In the genomic region with DNA sequence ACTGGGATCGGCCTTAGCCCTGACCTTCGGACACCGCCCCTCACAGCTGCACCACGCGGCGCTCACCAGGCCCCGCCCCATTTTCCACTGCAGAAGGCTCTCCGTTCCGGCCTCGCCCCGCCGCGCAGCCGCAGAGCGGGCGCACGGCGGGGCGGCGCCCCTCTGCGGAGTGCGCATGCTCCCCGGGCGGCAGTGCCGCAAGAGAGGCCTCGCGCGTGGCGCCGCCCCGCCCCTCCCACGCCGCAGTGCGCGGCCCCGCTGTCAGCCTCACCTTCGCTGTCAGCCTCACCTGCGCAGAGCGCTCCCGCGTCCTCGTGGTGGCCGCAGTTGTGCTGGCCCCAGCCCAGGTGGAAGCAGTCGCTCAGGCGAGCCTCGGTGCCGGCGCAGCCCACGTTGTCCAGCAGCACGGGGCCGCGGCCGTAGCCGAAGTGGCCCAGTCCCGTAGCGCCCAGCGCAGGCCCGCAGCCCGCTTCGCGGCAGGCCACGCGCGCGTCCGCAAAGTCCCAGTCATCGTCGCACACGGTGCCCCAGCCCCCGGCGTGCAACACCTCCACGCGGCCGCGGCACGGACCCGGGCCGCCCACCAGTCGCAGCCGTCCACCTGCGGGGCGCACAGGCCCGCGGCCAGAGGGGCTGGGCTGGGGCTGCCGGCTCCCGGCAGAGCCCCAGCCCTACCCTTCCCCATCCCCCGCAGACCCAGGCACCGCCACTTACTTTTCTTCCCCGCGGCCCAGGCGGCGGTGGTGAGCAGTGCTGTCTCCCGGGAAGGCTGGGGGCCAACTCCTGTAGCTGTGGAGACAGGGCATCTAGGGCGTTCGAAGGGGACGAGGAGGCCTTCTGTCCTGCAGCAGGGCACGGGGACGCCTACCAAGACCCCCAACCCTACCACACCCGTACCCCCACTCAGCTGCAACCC, we compare ENCODE assay signal across 8 cellular contexts. TPM values are rescaled to one million over a fixed set of nuclear protein-coding genes. Genes with fewer than 3 reads are reported as not detected.
DNase-seq lines count a peak whose midpoint lies in the region; ATAC-seq and TF ChIP-seq lines count a peak whose summit lies in the region.

No MANE protein-coding gene starts in this region.

- H3K4me3 Mint-ChIP-seq in chondrocyte (ENCODE audit: unreplicated experiment), result peak overlapping the region; percentile 73

- peak; percentile 100 for DNase-seq in AG20443 (ENCODE audit: low spot score)
- DNase-seq in NCI-H345 (lab: John Stamatoyannopoulos, UW), result peak; percentile 92
- DNase-seq in activated CD4-positive, CD25-positive, alpha-beta regulatory T cell treated with anti-CD3 and anti-CD28 coated beads, Interleukin-2, amount 50 U/mL, for 72 hours, result peak; percentile 95
- peak; percentile 94 for DNase-seq in chondrocyte (ENCODE audit: low spot score)
- DNase-seq in stimulated activated CD4-positive, alpha-beta T cell treated with anti-CD3 and anti-CD28 coated beads, Interleukin-1b, Interleukin-23, amount 100 ng/mL, for 24 hours (ENCODE audit: low read depth in 4 of 4, low spot score in 1 of 4), result peak; percentile 79 to 91 (median 82)

- no peaks in the 10 kb centered on the region for H3K27me3 ChIP-seq in layer of hippocampus (ENCODE audit: control insufficient read depth, insufficient read depth, low read length)

- peak; percentile 32 for TF ChIP-seq CTCF in chondrocyte (IDR thresholded peaks at IDR 0.05)

- peaks cover 18% of the 10 kb centered on the region for H3K4me1 Mint-ChIP-seq in chondrocyte (ENCODE audit: low read depth)

- peak overlapping the region; percentile 88 for H3K27ac Mint-ChIP-seq in chondrocyte (ENCODE audit: unreplicated experiment)

- no peaks in the 10 kb centered on the region for H3K27me3 Mint-ChIP-seq in chondrocyte (ENCODE audit: low read depth)

- H3K9me3 Mint-ChIP-seq in chondrocyte (ENCODE audit: low read depth), result no peaks in the 10 kb centered on the region

- H3K27ac ChIP-seq in layer of hippocampus (ENCODE audit: low read depth, low read length), result peak overlapping the region; percentile 97

- ATAC-seq in GM19025 (IDR thresholded peaks at IDR 0.05; ENCODE audit: low read depth, unreplicated experiment) (peak; percentile 85), HG03196 (IDR thresholded peaks at IDR 0.05; ENCODE audit: unreplicated experiment) (peak; percentile 86)

- H3K36me3 Mint-ChIP-seq in chondrocyte (ENCODE audit: low read depth), result no peaks in the 10 kb centered on the region

RNA-seq across cellular contexts. Expression of gene SSC4D, which starts 16.1 kb away (rescaled TPM):
- 0.97 to 1.2 TPM (median 1.1 TPM) in 3 replicates for total RNA-seq in chondrocyte

RNA-seq across cellular contexts. Expression of gene ZP3, which starts 31.4 kb away (rescaled TPM):
- not detected in 3 replicates for total RNA-seq in chondrocyte

RNA-seq across cellular contexts. Expression of gene YWHAG, which starts 34.6 kb away (rescaled TPM):
- 195 to 208 TPM (median 205 TPM) in 3 replicates for total RNA-seq in chondrocyte

Comparison
In these comparisons a context has a peak if more than half of its experiments do, and no peak if none do; other contexts are left out.
1. Peak in every context shown above with its lines: DNase-seq, ATAC-seq and H3K27ac ChIP-seq.